In the genomic region with DNA sequence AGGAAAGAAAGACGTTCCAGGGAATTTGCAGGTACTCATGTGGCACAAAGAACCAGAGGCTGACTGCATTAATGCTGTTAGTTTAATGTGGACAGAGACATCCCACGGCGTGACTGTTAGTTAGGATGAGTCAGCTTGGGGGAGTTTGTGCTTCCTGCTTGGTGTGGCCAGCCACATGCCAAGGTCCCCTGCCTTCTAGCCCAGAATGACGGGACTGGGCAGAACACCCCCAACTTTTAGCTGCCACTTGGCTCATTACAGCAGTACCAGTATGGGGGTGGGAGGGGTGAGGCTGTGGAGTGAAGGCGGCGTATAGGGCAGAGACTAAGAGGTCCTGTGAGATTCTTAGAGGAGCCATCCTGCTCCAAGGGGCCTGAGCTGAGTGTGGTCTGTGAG, we compare ENCODE assay signal across 11 cellular contexts.
A peak's percentile ranks its signal among the peaks of the same experiment; 100 is the strongest.
DNase-seq lines count a peak whose midpoint lies in the region; ATAC-seq and FAIRE-seq lines count a peak whose summit lies in the region.
"Had no signal": no experiment of that assay in that cellular context is flagged by ENCODE, and none has a peak within 500 bp of the region (broad histone marks: within the 10 kb centered on the region; RNA-seq: fewer than 3 reads in every experiment).

No MANE protein-coding gene starts in this region.

- peak; percentile 17 for ATAC-seq in activated naive CD8-positive, alpha-beta T cell treated with anti-CD3 and anti-CD28 coated beads, Interleukin-2, amount 50 U/mL, for 24 hours
- ATAC-seq in GM18861 (IDR thresholded peaks at IDR 0.05; ENCODE audit: unreplicated experiment) (no peak), GM18873 (IDR thresholded peaks at IDR 0.05; ENCODE audit: low FRiP score, unreplicated experiment) (no peak), GM18520 (IDR thresholded peaks at IDR 0.05; ENCODE audit: unreplicated experiment) (no peak)

- no peak overlapping the region for H3K4me3 Mint-ChIP-seq in activated naive CD8-positive, alpha-beta T cell treated with anti-CD3 and anti-CD28 coated beads, Interleukin-2, amount 50 U/mL, for 24 hours

- no peak for FAIRE-seq in HTR-8/SVneo (lab: Jason Lieb, UNC)

- no peaks in the 10 kb centered on the region for H3K27me3 Mint-ChIP-seq in activated naive CD8-positive, alpha-beta T cell treated with anti-CD3 and anti-CD28 coated beads, Interleukin-2, amount 50 U/mL, for 24 hours

- peak overlapping the region; percentile 68 for H3K27ac Mint-ChIP-seq in activated naive CD8-positive, alpha-beta T cell treated with anti-CD3 and anti-CD28 coated beads, Interleukin-2, amount 50 U/mL, for 24 hours

- H3K36me3 Mint-ChIP-seq in activated naive CD8-positive, alpha-beta T cell treated with anti-CD3 and anti-CD28 coated beads, Interleukin-2, amount 50 U/mL, for 24 hours (ENCODE audit: low read depth): peaks cover 52% of the 10 kb centered on the region

- peak; percentile 18 to 19 for DNase-seq in AML-193 (lab: John Stamatoyannopoulos, UW)
- DNase-seq in HTR-8/SVneo (ENCODE audit: insufficient read length, low spot score): peak; percentile 39
- no peak for DNase-seq in activated naive CD8-positive, alpha-beta T cell treated with anti-CD3 and anti-CD28 coated beads, Interleukin-2, amount 50 U/mL, for 24 hours
- peak; percentile 80 for DNase-seq in kidney glomerular epithelial cell (lab: John Stamatoyannopoulos, UW)
- no peak for DNase-seq in GF-D8 (lab: John Stamatoyannopoulos, UW)
- DNase-seq: activated CD4-positive, alpha-beta T cell treated with anti-CD3 and anti-CD28 coated beads for 4 hours; colonic mucosa; NCI-H524 had no signal

- H3K9me3 Mint-ChIP-seq in activated naive CD8-positive, alpha-beta T cell treated with anti-CD3 and anti-CD28 coated beads, Interleukin-2, amount 50 U/mL, for 24 hours: no peaks in the 10 kb centered on the region

- peaks cover 4% of the 10 kb centered on the region for H3K4me1 Mint-ChIP-seq in activated naive CD8-positive, alpha-beta T cell treated with anti-CD3 and anti-CD28 coated beads, Interleukin-2, amount 50 U/mL, for 24 hours

Comparison
In these comparisons a context has a peak if more than half of its experiments do, and no peak if none do; other contexts are left out.
1. DNase-seq: peak in AML-193 (2 of 2), HTR-8/SVneo (single experiment) and kidney glomerular epithelial cell (single experiment); none in activated naive CD8-positive, alpha-beta T cell treated with anti-CD3 and anti-CD28 coated beads, Interleukin-2, amount 50 U/mL, for 24 hours (single experiment) and GF-D8 (single experiment).